In genomic region chr6:111663692-111664564, GRCh38 we compare ENCODE assay signal across 2 cellular contexts.
TF ChIP-seq lines count a peak whose summit lies in the region.

No MANE protein-coding gene starts in this region.

TF ChIP-seq in IMR-90, 13 proteins besides CTCF, POLR2A, EP300 and RAD21:
- TF ChIP-seq BHLHE40 (IDR thresholded peaks at IDR 0.05; ENCODE audit: low read depth, low read length): no peak
- no peak for TF ChIP-seq MAFK (IDR thresholded peaks at IDR 0.05; ENCODE audit: low read depth, low read length)
- TF ChIP-seq CEBPB (IDR thresholded peaks at IDR 0.05; ENCODE audit: low read depth, low read length): no peak
- no peak for TF ChIP-seq NFE2L2 (IDR thresholded peaks at IDR 0.05; ENCODE audit: low read depth, low read length)
- no peak for TF ChIP-seq MXI1 (IDR thresholded peaks at IDR 0.05; ENCODE audit: borderline replicate concordance, low read depth, low read length)
- no peak for TF ChIP-seq MAZ (IDR thresholded peaks at IDR 0.05; ENCODE audit: borderline replicate concordance, low read depth, low read length)
- no peak for TF ChIP-seq RCOR1 (IDR thresholded peaks at IDR 0.05; ENCODE audit: insufficient replicate concordance, low read length)
- no peak for TF ChIP-seq FOS (IDR thresholded peaks at IDR 0.05; ENCODE audit: low read depth, low read length)
- no peak for TF ChIP-seq CHD1 (IDR thresholded peaks at IDR 0.05; ENCODE audit: low read depth, low read length)
- TF ChIP-seq ELK1 (IDR thresholded peaks at IDR 0.05; ENCODE audit: borderline replicate concordance, low read depth, low read length): no peak
- TF ChIP-seq, protein P1, sequence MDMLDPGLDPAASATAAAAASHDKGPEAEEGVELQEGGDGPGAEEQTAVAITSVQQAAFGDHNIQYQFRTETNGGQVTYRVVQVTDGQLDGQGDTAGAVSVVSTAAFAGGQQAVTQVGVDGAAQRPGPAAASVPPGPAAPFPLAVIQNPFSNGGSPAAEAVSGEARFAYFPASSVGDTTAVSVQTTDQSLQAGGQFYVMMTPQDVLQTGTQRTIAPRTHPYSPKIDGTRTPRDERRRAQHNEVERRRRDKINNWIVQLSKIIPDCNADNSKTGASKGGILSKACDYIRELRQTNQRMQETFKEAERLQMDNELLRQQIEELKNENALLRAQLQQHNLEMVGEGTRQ (IDR thresholded peaks at IDR 0.05; ENCODE audit: low read depth, low read length): no peak
- TF ChIP-seq RFX5 (IDR thresholded peaks at IDR 0.05; ENCODE audit: low read depth, low read length): no peak
- no peak for TF ChIP-seq SMC3 (IDR thresholded peaks at IDR 0.05; ENCODE audit: low read depth, low read length)

TF ChIP-seq in K562, 482 proteins besides CTCF, POLR2A, EP300 and RAD21:
- TF ChIP-seq, protein P2, sequence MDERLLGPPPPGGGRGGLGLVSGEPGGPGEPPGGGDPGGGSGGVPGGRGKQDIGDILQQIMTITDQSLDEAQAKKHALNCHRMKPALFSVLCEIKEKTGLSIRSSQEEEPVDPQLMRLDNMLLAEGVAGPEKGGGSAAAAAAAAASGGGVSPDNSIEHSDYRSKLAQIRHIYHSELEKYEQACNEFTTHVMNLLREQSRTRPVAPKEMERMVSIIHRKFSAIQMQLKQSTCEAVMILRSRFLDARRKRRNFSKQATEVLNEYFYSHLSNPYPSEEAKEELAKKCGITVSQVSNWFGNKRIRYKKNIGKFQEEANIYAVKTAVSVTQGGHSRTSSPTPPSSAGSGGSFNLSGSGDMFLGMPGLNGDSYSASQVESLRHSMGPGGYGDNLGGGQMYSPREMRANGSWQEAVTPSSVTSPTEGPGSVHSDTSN (CRISPR knock-in tag; IDR thresholded peaks at IDR 0.05; ENCODE audit: low read depth): no peak
- TF ChIP-seq, protein P2 (tag; conservative IDR thresholded peaks at IDR 0.05; ENCODE audit: low read depth): 0 out of 2 replicates have a peak, but pooled peaks have one; percentile 32
- TF ChIP-seq CBFA2T3 (IDR thresholded peaks at IDR 0.05) (peak; percentile 13; the same call in 1 of the 2 replicates), ARHGAP35 (IDR thresholded peaks at IDR 0.05; ENCODE audit: partially characterized antibody) (no peak), ESRRA (IDR thresholded peaks at IDR 0.05; ENCODE audit: borderline replicate concordance, low read depth) (no peak), NRF1 (conservative IDR thresholded peaks at IDR 0.05 in 1 of 2, IDR thresholded peaks at IDR 0.05 in 1 of 2) (peak; percentile 79 to 82), STAT5B (CRISPR knock-in tag; IDR thresholded peaks at IDR 0.05) (no peak), ZBTB2 (IDR thresholded peaks at IDR 0.05) (no peak), SPI1 (IDR thresholded peaks at IDR 0.05; ENCODE audit: borderline replicate concordance, low read depth, low read length) (peak; percentile 43; the same call in 1 of the 2 replicates), ZBTB8A (IDR thresholded peaks at IDR 0.05; ENCODE audit: partially characterized antibody) (no peak), BHLHE40 (IDR thresholded peaks at IDR 0.05; ENCODE audit: low read length) (peak; percentile 12; the same call in 1 of the 2 replicates), YY1 (IDR thresholded peaks at IDR 0.05; ENCODE audit: borderline replicate concordance in 1 of 3, control insufficient read depth in 1 of 3, extremely low read depth in 1 of 3, insufficient read depth in 3 of 3, insufficient read length in 1 of 3, insufficient replicate concordance in 2 of 3, low read depth in 1 of 3, low read length in 2 of 3) (peak in 1 of 3 experiments; percentile 31), CBX1 (IDR thresholded peaks at IDR 0.05; ENCODE audit: low read depth) (no peak)
